In genomic region chr3:78734048-78734637, GRCh38 we compare ENCODE assay signal across 14 cellular contexts.
DNase-seq lines count a peak whose midpoint lies in the region; ATAC-seq lines count a peak whose summit lies in the region.
"Had no signal": no experiment of that assay in that cellular context is flagged by ENCODE, and none has a peak within 500 bp of the region (broad histone marks: within the 10 kb centered on the region; RNA-seq: fewer than 3 reads in every experiment).

No MANE protein-coding gene starts in this region.

- ATAC-seq in HG02798 (IDR thresholded peaks at IDR 0.05; ENCODE audit: poor library complexity, unreplicated experiment) (no peak), HG03039 (IDR thresholded peaks at IDR 0.05; ENCODE audit: unreplicated experiment) (no peak)
- ATAC-seq: heart right ventricle, upper lobe of right lung had no signal

- DNase-seq in COR-L47 (lab: John Stamatoyannopoulos, UW) (peak; percentile 17), HS-27A (ENCODE audit: low read depth) (peak; percentile 19), SHP77 treated with DMSO at 0.1 percent for 48 hours (lab: John Stamatoyannopoulos, UW) (peak; percentile 20), fibroblast of the conjunctiva (ENCODE audit: low read depth) (peak; percentile 56), activated gamma-delta T cell treated with Interleukin-2 at 50 U/mL for 16 hours (no peak)
- DNase-seq in activated CD4-positive, alpha-beta T cell treated with anti-CD3 and anti-CD28 coated beads for 1 hour: no peak
- DNase-seq: activated CD4-positive, alpha-beta T cell treated with anti-CD3 and anti-CD28 coated beads, Interleukin-2, amount 10 ng/mL, durations not matched to agents 7 days and 5 days; activated effector memory CD4-positive, alpha-beta T cell treated with Interleukin-2 at 50 U/mL for 16 hours; heart right ventricle; NCI-H1930; retina; upper lobe of right lung had no signal

Comparison
In these comparisons a context has a peak if more than half of its experiments do, and no peak if none do; other contexts are left out.
1. DNase-seq: peak in COR-L47 (single experiment), HS-27A (single experiment), SHP77 treated with DMSO at 0.1 percent for 48 hours (single experiment) and fibroblast of the conjunctiva (single experiment); none in activated CD4-positive, alpha-beta T cell treated with anti-CD3 and anti-CD28 coated beads for 1 hour (single experiment) and activated gamma-delta T cell treated with Interleukin-2 at 50 U/mL for 16 hours (single experiment).